ENCODE assay signal across 8 cellular contexts in the genomic region with DNA sequence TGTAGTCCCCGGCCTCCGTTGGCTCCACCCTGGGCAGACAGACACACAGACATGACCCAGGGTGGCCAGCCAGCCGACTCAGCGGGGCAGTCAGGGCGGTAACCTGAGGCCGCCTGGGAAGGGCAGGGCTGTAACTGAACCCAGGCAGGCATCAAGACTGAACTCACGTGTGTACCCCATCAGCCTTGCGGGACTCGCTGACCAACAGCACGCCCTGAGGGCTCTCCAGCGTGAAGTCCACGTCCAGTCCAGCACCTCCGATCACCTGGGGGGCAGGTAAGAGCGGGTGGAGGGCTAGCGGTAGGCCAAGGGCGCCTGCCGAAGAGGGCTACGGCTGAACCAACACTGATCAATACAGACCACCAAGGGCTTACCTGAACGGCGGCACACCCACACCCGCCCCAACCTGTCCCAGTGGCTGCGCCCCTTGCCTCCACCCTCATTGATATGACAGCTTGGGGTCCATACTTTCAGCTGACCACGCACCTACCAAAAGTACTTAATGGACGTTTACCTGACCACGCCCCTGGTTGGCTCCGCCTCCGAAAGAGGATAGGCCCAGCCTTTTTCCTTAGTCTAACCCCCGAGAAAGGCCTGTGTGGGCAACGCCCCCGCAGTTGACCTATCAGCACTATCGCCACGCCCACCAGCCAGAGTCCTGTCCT. TPM values are rescaled to one million over a fixed set of nuclear protein-coding genes. Genes with fewer than 3 reads are reported as not detected.
DNase-seq lines count a peak whose midpoint lies in the region; ATAC-seq and TF ChIP-seq lines count a peak whose summit lies in the region.

No MANE protein-coding gene starts in this region.

- H3K36me3 ChIP-seq in Peyer's patch (peaks cover 0 to 39% (median 0%) of the 10 kb centered on the region in 3 donors), neuron (ENCODE audit: insufficient read depth, low read length) (peaks cover 28% of the 10 kb centered on the region)

- H3K9me3 ChIP-seq in Peyer's patch (peaks cover 0 to 8% (median 3%) of the 10 kb centered on the region in 4 donors), neuron (ENCODE audit: low read length) (no peaks in the 10 kb centered on the region)

- no peak overlapping the region for H2AFZ ChIP-seq in neuron (ENCODE audit: low read depth, low read length)

- no peak for TF ChIP-seq POLR2A in Peyer's patch (IDR thresholded peaks at IDR 0.05)

- TF ChIP-seq CTCF in Peyer's patch (IDR thresholded peaks at IDR 0.05), result no peak

- peak; percentile 99 for DNase-seq in GM19238 (ENCODE audit: insufficient read length, low spot score)
- peak in 2 of 3 donors; percentile 61 to 71 for DNase-seq in Peyer's patch
- no peak for DNase-seq in NOMO-1 (lab: John Stamatoyannopoulos, UW; ENCODE audit: unreplicated experiment in 2 of 2)
- no peak for DNase-seq in cerebellar nuclear complex (lab: John Stamatoyannopoulos, UW)
- DNase-seq in NCI-H2171 (lab: John Stamatoyannopoulos, UW), result no peak
- no peak for DNase-seq in D341Med (ENCODE audit: low spot score)

- H3K27me3 ChIP-seq in Peyer's patch (no peaks in the 10 kb centered on the region), neuron (ENCODE audit: insufficient read depth, low read length) (no peaks in the 10 kb centered on the region)

- H3K4me1 ChIP-seq in Peyer's patch (peaks cover 0 to 11% (median 0%) of the 10 kb centered on the region in 4 donors), neuron (ENCODE audit: insufficient read depth, low read length) (peaks cover 8% of the 10 kb centered on the region)

- peak overlapping the region; percentile 93 to 99 (median 96) for H3K27ac ChIP-seq in Peyer's patch

- ATAC-seq in esophagus mucosa, result peak; percentile 17

- H3K4me3 ChIP-seq in Peyer's patch, result peak overlapping the region; percentile 64 to 86 (median 70)
- H3K4me3 ChIP-seq in neuron (ENCODE audit: low read length), result peak overlapping the region; percentile 59

RNA-seq across cellular contexts. Expression of a gene that starts 0.8 kb away (rescaled TPM):
- total RNA-seq in Peyer's patch, result 10 to 100 TPM; 11.6 to 18.4 (median 16.0) TPM
- total RNA-seq in esophagus mucosa, result 16.4 TPM

RNA-seq across cellular contexts. Expression of a gene that starts 13.0 kb away (rescaled TPM):
- 10 to 100 TPM in 1 of 4 donors, not detected in 3; 20.6 TPM for total RNA-seq in Peyer's patch
- total RNA-seq in esophagus mucosa, result not detected

RNA-seq across cellular contexts. Expression of a gene that starts 36.1 kb away (rescaled TPM):
- total RNA-seq in Peyer's patch (10 to 100 TPM; 23.8 to 40.6 (median 29.7) TPM), esophagus mucosa (40.3 TPM)

Comparison
In these comparisons a context has a peak if more than half of its experiments do, and no peak if none do; other contexts are left out.
1. DNase-seq: peak in GM19238 (single experiment) and Peyer's patch (2 of 3); none in NOMO-1 (0 of 2), cerebellar nuclear complex (0 of 2), NCI-H2171 (single experiment) and D341Med (single experiment).